9 cellular contexts compared by ENCODE assay signal in genomic region chr7:31744294-31744874, GRCh38. TPM values are rescaled to one million over a fixed set of nuclear protein-coding genes. Genes with fewer than 3 reads are reported as not detected.
DNase-seq lines count a peak whose midpoint lies in the region; ATAC-seq and TF ChIP-seq lines count a peak whose summit lies in the region.
"Had no signal": no experiment of that assay in that cellular context is flagged by ENCODE, and none has a peak within 500 bp of the region (broad histone marks: within the 10 kb centered on the region; RNA-seq: fewer than 3 reads in every experiment).

No MANE protein-coding gene starts in this region.

- no peak overlapping the region for H3K4me3 ChIP-seq in sigmoid colon

- 0 to 4% methylated on average over 4 of the region's 4 CpGs for WGBS in sigmoid colon, 2 donors

- H3K36me3 ChIP-seq in sigmoid colon, result no peaks in the 10 kb centered on the region

- no peaks in the 10 kb centered on the region for H3K9me3 ChIP-seq in sigmoid colon

- peak; percentile 85 for DNase-seq in G401 (ENCODE audit: low spot score)
- peak; percentile 59 for DNase-seq in HT1080 (ENCODE audit: low read depth)
- DNase-seq in NCI-H774 (lab: John Stamatoyannopoulos, UW), result peak; percentile 32
- DNase-seq in anterior cingulate cortex (lab: John Stamatoyannopoulos, UW), result peak in 55 of 58 donors; percentile 3 to 81 (median 38)
- peak; percentile 24 for DNase-seq in hepatic stellate cell (ENCODE audit: low spot score)
- peak; percentile 76 for DNase-seq in sigmoid colon

- H3K4me1 ChIP-seq in sigmoid colon, result no peaks in the 10 kb centered on the region

- intact Hi-C loops in sigmoid colon (cut with DNase I), result loop anchor here (1.0 kb wide), 1 partner anchor 460 kb away; no protein-coding TSS in a partner anchor

- TF ChIP-seq POLR2A in sigmoid colon (IDR thresholded peaks at IDR 0.05), result no peak

- ATAC-seq in GM21447 (IDR thresholded peaks at IDR 0.05; ENCODE audit: unreplicated experiment), result peak; percentile 73
- no peak for ATAC-seq in GM18873 (IDR thresholded peaks at IDR 0.05; ENCODE audit: low FRiP score, unreplicated experiment)

- TF ChIP-seq CTCF in sigmoid colon (IDR thresholded peaks at IDR 0.05), result peak; percentile 52 to 86 (median 80)

- in situ Hi-C loops in G401 (cut with HindIII; ENCODE audit: low sequenced_read_pairs), result no loop called here

- H3K27me3 ChIP-seq in sigmoid colon, result peaks cover 0 to 4% (median 0%) of the 10 kb centered on the region in 3 donors

- no peak overlapping the region for H3K27ac ChIP-seq in sigmoid colon

- no peak for TF ChIP-seq EP300 in sigmoid colon (IDR thresholded peaks at IDR 0.05)

RNA-seq across cellular contexts. Expression of gene PPP1R17, which starts 57.4 kb away (rescaled TPM):
- not detected in 2 replicates for total RNA-seq in G401 (2014; rRNA removed; shearing (Covaris generic))
- not detected in 2 replicates for total RNA-seq in HT1080 (2014; rRNA removed; shearing (Covaris generic))
- not detected in 2 replicates for polyA plus RNA-seq in HT1080 (2015; cell fraction: cytosol; rRNA removed)
- polyA plus RNA-seq in HT1080 (2015; cell fraction: nucleus; rRNA removed), result not detected in 2 replicates
- not detected for total RNA-seq in sigmoid colon
- not detected for polyA plus RNA-seq in sigmoid colon
- polyA plus RNA-seq: adipose tissue had no signal

Comparison
In these comparisons a context has a peak if more than half of its experiments do, and no peak if none do; other contexts are left out.
1. DNase-seq: peak in every context shown above with its lines; median percentile 85 in G401; 76 in sigmoid colon; 59 in HT1080; 38 in anterior cingulate cortex; 32 in NCI-H774; 24 in hepatic stellate cell.